In the genomic region with DNA sequence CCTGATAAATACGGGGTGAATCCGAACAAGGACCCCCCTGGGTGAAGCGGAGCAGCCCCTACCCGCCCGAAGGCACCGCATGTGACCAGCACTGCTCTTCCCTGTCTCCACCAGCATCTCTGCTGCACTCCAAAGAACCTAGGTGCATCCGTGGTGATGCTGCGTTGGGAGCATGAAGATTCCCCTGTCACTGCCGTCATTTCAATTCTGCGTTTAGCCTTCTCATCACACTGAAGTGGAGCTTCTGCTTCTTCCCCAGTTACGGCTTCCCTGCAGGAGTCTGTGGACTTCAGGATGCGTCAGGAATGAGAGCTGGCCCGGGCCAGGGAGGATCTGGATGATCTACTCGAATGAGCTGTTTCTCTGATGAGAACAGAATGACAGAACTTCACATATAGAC, we compare ENCODE assay signal across 33 cellular contexts. TPM values are rescaled to one million over a fixed set of nuclear protein-coding genes. Genes with fewer than 3 reads are reported as not detected.
"Had no signal": no experiment of that assay in that cellular context is flagged by ENCODE, and none has a peak within 500 bp of the region (broad histone marks: within the 10 kb centered on the region; RNA-seq: fewer than 3 reads in every experiment).

No MANE protein-coding gene starts in this region.

- H3K4me1 Mint-ChIP-seq: stimulated activated effector memory CD8-positive, alpha-beta T cell treated with anti-CD3 and anti-CD28 coated beads, Interleukin-12 subunit alpha, Interleukin-12 subunit beta, amount 100 ng/mL, for 72 hours; stimulated activated memory B cell treated with anti-CD40 and anti-IgM and Interleukin-4, amounts not matched to agents 10 μg/mL and 1 μg/mL and 100 μg/mL, for 72 hours; stimulated activated naive B cell treated with anti-CD40 and anti-IgM and Interleukin-4, amounts not matched to agents 10 μg/mL and 1 μg/mL and 100 μg/mL, for 72 hours; stimulated activated naive CD8-positive, alpha-beta T cell treated with anti-CD3 and anti-CD28 coated beads, Interleukin-15, amount 100 ng/mL, for 72 hours had no signal

- H3K9me3 ChIP-seq: testis, thyroid gland, upper lobe of right lung, uterus, vagina had no signal

- H3K27me3 ChIP-seq: suprapubic skin, testis, thyroid gland, tibial artery, tibial nerve, transverse colon, upper lobe of left lung, upper lobe of right lung, uterus, vagina had no signal

- H3K27me3 Mint-ChIP-seq: stimulated activated memory B cell treated with anti-CD40 and anti-IgM and Interleukin-4, amounts not matched to agents 10 μg/mL and 1 μg/mL and 100 μg/mL, for 72 hours; stimulated activated naive B cell treated with anti-CD40 and anti-IgM and Interleukin-4, amounts not matched to agents 10 μg/mL and 1 μg/mL and 100 μg/mL, for 72 hours; stimulated activated naive CD8-positive, alpha-beta T cell treated with anti-CD3 and anti-CD28 coated beads, Interleukin-15, Interleukin-2, amounts not matched to agents 100 ng/mL and 50 ng/mL, for 24 hours had no signal

- H3K4me3 ChIP-seq: stomach, suprapubic skin, testis, thoracic aorta, thyroid gland, tibial artery, tibial nerve, transverse colon, upper lobe of left lung, upper lobe of right lung, uterus, vagina had no signal

- DNase-seq: stimulated activated CD4-positive, alpha-beta T cell treated with anti-CD3 and anti-CD28 coated beads, Interleukin-2, amount 100 ng/mL, for 48 hours; stimulated activated CD4-positive, alpha-beta T cell treated with anti-CD3 and anti-CD28 coated beads, Interleukin-4, amount 100 ng/mL, for 1 hour; stimulated activated CD4-positive, alpha-beta T cell treated with anti-CD3 and anti-CD28 coated beads, Interleukin-4, amount 100 ng/mL, for 24 hours; stimulated activated CD4-positive, alpha-beta T cell treated with anti-CD3 and anti-CD28 coated beads, Interleukin-4, amount 100 ng/mL, for 4 hours; stimulated activated CD8-positive, alpha-beta memory T cell treated with anti-CD3 and anti-CD28 coated beads, Interleukin-4, amount 100 ng/mL, for 48 hours; stimulated activated naive B cell treated with anti-CD40 and anti-IgM and Interleukin-4, amounts not matched to agents 10 μg/mL and 1 μg/mL and 100 μg/mL, for 72 hours; stimulated activated naive CD4-positive, alpha-beta T cell; stimulated activated naive CD4-positive, alpha-beta T cell treated with Interleukin-2 at 50 U/mL for 16 hours; stimulated activated naive CD8-positive, alpha-beta T cell treated with anti-CD3 and anti-CD28 coated beads, Interleukin-15, amount 100 ng/mL, for 72 hours; stimulated activated naive CD8-positive, alpha-beta T cell treated with anti-CD3 and anti-CD28 coated beads, Interleukin-15, Interleukin-2, amounts not matched to agents 100 U/mL and 50 U/mL, for 24 hours; stomach; substantia nigra; testis; thyroid gland; tibial artery; transverse colon; trophoblast cell; upper lobe of left lung; upper lobe of right lung; uterus had no signal

- H3K4me1 ChIP-seq: stomach, suprapubic skin, testis, thyroid gland, tibial artery, tibial nerve, transverse colon, upper lobe of left lung, upper lobe of right lung, uterus, vagina had no signal

- H3K27ac Mint-ChIP-seq: stimulated activated effector memory CD8-positive, alpha-beta T cell treated with anti-CD3 and anti-CD28 coated beads, Interleukin-12 subunit alpha, Interleukin-12 subunit beta, amount 100 ng/mL, for 72 hours; stimulated activated memory B cell treated with anti-CD40 and anti-IgM and Interleukin-4, amounts not matched to agents 10 μg/mL and 1 μg/mL and 100 μg/mL, for 72 hours; stimulated activated naive B cell treated with anti-CD40 and anti-IgM and Interleukin-4, amounts not matched to agents 10 μg/mL and 1 μg/mL and 100 μg/mL, for 72 hours; stimulated activated naive CD8-positive, alpha-beta T cell treated with anti-CD3 and anti-CD28 coated beads, Interleukin-15, amount 100 ng/mL, for 72 hours; stimulated activated naive CD8-positive, alpha-beta T cell treated with anti-CD3 and anti-CD28 coated beads, Interleukin-15, Interleukin-2, amounts not matched to agents 100 ng/mL and 50 ng/mL, for 24 hours; type B pancreatic cell had no signal

- H3K4me3 Mint-ChIP-seq: stimulated activated effector memory CD8-positive, alpha-beta T cell treated with anti-CD3 and anti-CD28 coated beads, Interleukin-12 subunit alpha, Interleukin-12 subunit beta, amount 100 ng/mL, for 72 hours; stimulated activated memory B cell treated with anti-CD40 and anti-IgM and Interleukin-4, amounts not matched to agents 10 μg/mL and 1 μg/mL and 100 μg/mL, for 72 hours; stimulated activated naive B cell treated with anti-CD40 and anti-IgM and Interleukin-4, amounts not matched to agents 10 μg/mL and 1 μg/mL and 100 μg/mL, for 72 hours; stimulated activated naive CD8-positive, alpha-beta T cell treated with anti-CD3 and anti-CD28 coated beads, Interleukin-15, amount 100 ng/mL, for 72 hours; stimulated activated naive CD8-positive, alpha-beta T cell treated with anti-CD3 and anti-CD28 coated beads, Interleukin-15, Interleukin-2, amounts not matched to agents 100 ng/mL and 50 ng/mL, for 24 hours; type B pancreatic cell had no signal

- H3K36me3 ChIP-seq: stomach, suprapubic skin, thoracic aorta, thyroid gland, tibial artery, tibial nerve, transverse colon, upper lobe of left lung, upper lobe of right lung, uterus, vagina had no signal

- ATAC-seq: stimulated activated effector memory CD8-positive, alpha-beta T cell treated with anti-CD3 and anti-CD28 coated beads, Interleukin-12 subunit alpha, Interleukin-12 subunit beta, amount 100 ng/mL, for 72 hours; stimulated activated memory B cell treated with anti-CD40 and anti-IgM and Interleukin-4, amounts not matched to agents 10 μg/mL and 1 μg/mL and 100 μg/mL, for 72 hours; stimulated activated naive B cell treated with anti-CD40 and anti-IgM and Interleukin-4, amounts not matched to agents 10 μg/mL and 1 μg/mL and 100 μg/mL, for 72 hours; stimulated activated naive CD8-positive, alpha-beta T cell treated with anti-CD3 and anti-CD28 coated beads, Interleukin-15, amount 100 ng/mL, for 72 hours; stimulated activated naive CD8-positive, alpha-beta T cell treated with anti-CD3 and anti-CD28 coated beads, Interleukin-15, Interleukin-2, amounts not matched to agents 100 U/mL and 50 U/mL, for 24 hours; upper lobe of right lung had no signal

- H3K27ac ChIP-seq: stomach, suprapubic skin, testis, thoracic aorta, thyroid gland, tibial artery, tibial nerve, transverse colon, upper lobe of left lung, upper lobe of right lung, uterus, vagina had no signal

- H3K36me3 Mint-ChIP-seq: stimulated activated effector memory CD8-positive, alpha-beta T cell treated with anti-CD3 and anti-CD28 coated beads, Interleukin-12 subunit alpha, Interleukin-12 subunit beta, amount 100 ng/mL, for 72 hours; stimulated activated memory B cell treated with anti-CD40 and anti-IgM and Interleukin-4, amounts not matched to agents 10 μg/mL and 1 μg/mL and 100 μg/mL, for 72 hours; stimulated activated naive B cell treated with anti-CD40 and anti-IgM and Interleukin-4, amounts not matched to agents 10 μg/mL and 1 μg/mL and 100 μg/mL, for 72 hours; type B pancreatic cell had no signal

RNA-seq across cellular contexts. Expression of a gene that starts 47.9 kb away (rescaled TPM):
- total RNA-seq: stomach, subcutaneous adipose tissue, suprapubic skin, temporal lobe, thoracic aorta, thyroid gland, tibial nerve, transverse colon, upper lobe of left lung, upper lobe of right lung, ureter, urinary bladder, uterus, vagina had no signal
- polyA plus RNA-seq: stomach, thymus, urinary bladder had no signal
